In the genomic region with DNA sequence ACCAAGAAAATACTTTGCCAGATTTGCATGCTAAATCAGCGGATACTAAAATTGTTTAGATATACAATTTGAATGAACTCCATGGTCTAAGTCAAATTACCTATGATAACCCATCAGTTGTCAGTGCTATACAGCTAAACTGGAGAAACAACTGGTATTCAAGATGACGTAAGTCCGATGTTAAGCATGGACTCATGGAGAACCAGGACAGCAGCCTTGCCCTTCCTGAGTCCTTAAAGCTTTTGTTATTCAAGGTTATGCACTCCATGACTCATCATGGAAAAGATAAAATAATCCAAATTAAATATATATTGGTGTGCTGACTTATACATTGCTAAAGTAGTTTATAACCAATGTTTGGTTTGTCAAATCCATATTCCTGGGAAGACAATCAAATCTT, we compare ENCODE assay signal across 1 cellular context. TPM values are rescaled to one million over a fixed set of nuclear protein-coding genes. Genes with fewer than 3 reads are reported as not detected.
"Had no signal": no experiment of that assay in that cellular context is flagged by ENCODE, and none has a peak within 500 bp of the region (broad histone marks: within the 10 kb centered on the region; RNA-seq: fewer than 3 reads in every experiment).

No MANE protein-coding gene starts in this region.

RNA-seq across cellular contexts. Expression of gene TMEM98, which starts 4.0 kb away (rescaled TPM):
- total RNA-seq: naive thymus-derived CD8-positive, alpha-beta T cell had no signal
- polyA plus RNA-seq: naive thymus-derived CD8-positive, alpha-beta T cell had no signal
